In the genomic region with DNA sequence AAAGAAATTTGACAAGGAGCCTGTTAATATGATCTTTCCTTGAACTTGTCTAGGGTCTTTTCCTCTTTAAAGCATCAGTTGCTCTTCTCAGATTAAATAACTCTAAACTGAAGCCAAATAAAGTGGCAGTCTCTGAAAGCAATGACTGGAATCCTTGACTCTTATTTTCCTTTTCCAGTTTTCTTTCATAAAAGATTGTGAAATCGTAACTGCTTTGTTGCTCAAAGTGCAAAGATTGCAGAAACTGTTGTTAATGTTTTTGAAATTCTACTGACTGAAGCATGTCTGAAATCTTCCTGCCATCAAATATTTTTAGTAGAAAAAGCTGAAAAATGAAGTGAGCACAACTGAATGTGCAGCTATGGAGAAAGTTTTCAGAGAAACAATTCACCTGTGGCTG, we compare ENCODE assay signal across 15 cellular contexts. TPM values are rescaled to one million over a fixed set of nuclear protein-coding genes. Genes with fewer than 3 reads are reported as not detected.
DNase-seq lines count a peak whose midpoint lies in the region; ATAC-seq and TF ChIP-seq lines count a peak whose summit lies in the region.
"Had no signal": no experiment of that assay in that cellular context is flagged by ENCODE, and none has a peak within 500 bp of the region (broad histone marks: within the 10 kb centered on the region; RNA-seq: fewer than 3 reads in every experiment).

No MANE protein-coding gene starts in this region.

- ATAC-seq in activated CD8-positive, alpha-beta memory T cell treated with anti-CD3 and anti-CD28 coated beads, Interleukin-2, amount 10 ng/mL, durations not matched to agents 7 days and 5 days, result no peak
- ATAC-seq in T-cell (replicated peaks in 1 of 4), result no peak
- ATAC-seq: foreskin keratinocyte, GM23338 had no signal

- H3K27me3 ChIP-seq in skeletal muscle tissue (ENCODE audit: control insufficient read depth in 3 of 3, insufficient read depth in 3 of 3, low read length in 3 of 3), result no peaks in the 10 kb centered on the region
- H3K27me3 ChIP-seq: foreskin keratinocyte had no signal

- H3K36me3 ChIP-seq in skeletal muscle tissue (ENCODE audit: control insufficient read depth in 3 of 3, insufficient read depth in 3 of 3, low read length in 3 of 3), result peaks cover 4 to 15% (median 12%) of the 10 kb centered on the region in 3 donors

- H3K9me3 ChIP-seq in skeletal muscle tissue (ENCODE audit: control insufficient read depth in 3 of 3, low read length in 3 of 3), result no peaks in the 10 kb centered on the region

- CTCF ChIA-PET in activated CD8-positive, alpha-beta memory T cell treated with anti-CD3 and anti-CD28 coated beads, Interleukin-2, amount 10 ng/mL, durations not matched to agents 7 days and 5 days (lab: Charles Lee), result no interaction called here
- CTCF ChIA-PET in T-cell (lab: Charles Lee), result no interaction called here

- H3K4me1 Mint-ChIP-seq in activated CD8-positive, alpha-beta memory T cell treated with anti-CD3 and anti-CD28 coated beads, Interleukin-2, amount 10 ng/mL, durations not matched to agents 7 days and 5 days, result peaks cover 30% of the 10 kb centered on the region
- peaks cover 39 to 50% (median 46%) of the 10 kb centered on the region in 3 donors for H3K4me1 Mint-ChIP-seq in T-cell

- H3K27me3 Mint-ChIP-seq in activated CD8-positive, alpha-beta memory T cell treated with anti-CD3 and anti-CD28 coated beads, Interleukin-2, amount 10 ng/mL, durations not matched to agents 7 days and 5 days, result no peaks in the 10 kb centered on the region
- no peaks in the 10 kb centered on the region for H3K27me3 Mint-ChIP-seq in T-cell

- H3K4me3 ChIP-seq in fibroblast of villous mesenchyme (ENCODE audit: low read depth, low read length) (peak overlapping the region; percentile 7), skeletal muscle tissue (ENCODE audit: low read length in 3 of 3) (no peak overlapping the region)
- H3K4me3 ChIP-seq: GM23338 had no signal

- no peak overlapping the region for H3K27ac Mint-ChIP-seq in activated CD8-positive, alpha-beta memory T cell treated with anti-CD3 and anti-CD28 coated beads, Interleukin-2, amount 10 ng/mL, durations not matched to agents 7 days and 5 days
- peak overlapping the region in 1 of 2 donors; percentile 12 for H3K27ac Mint-ChIP-seq in T-cell
- H3K27ac Mint-ChIP-seq: GM23338 had no signal

- no peak for TF ChIP-seq CTCF in fibroblast of villous mesenchyme (IDR thresholded peaks at IDR 0.05; ENCODE audit: insufficient read depth, low read depth, low read length)

- peaks cover 4 to 25% (median 20%) of the 10 kb centered on the region in 3 donors for H3K4me1 ChIP-seq in skeletal muscle tissue (ENCODE audit: control insufficient read depth in 3 of 3, insufficient read depth in 3 of 3, low read length in 3 of 3)

- DNase-seq in activated CD8-positive, alpha-beta memory T cell treated with anti-CD3 and anti-CD28 coated beads, Interleukin-2, amount 10 ng/mL, durations not matched to agents 7 days and 5 days, result no peak
- no peak for DNase-seq in activated CD8-positive, alpha-beta memory T cell treated with anti-CD3 and anti-CD28 coated beads, Interleukin-2, amount 50 U/mL, for 4 hours
- no peak for DNase-seq in T-cell
- peak; percentile 37 for DNase-seq in fibroblast of villous mesenchyme (ENCODE audit: low read depth)
- DNase-seq in medulla oblongata (ENCODE audit: extremely low spot score), result no peak
- no peak for DNase-seq in NCI-H2081 (lab: John Stamatoyannopoulos, UW)
- DNase-seq in DMS153 (lab: John Stamatoyannopoulos, UW), result no peak
- DNase-seq: foreskin keratinocyte, GDM1, NCI-H187, occipital lobe had no signal

- H3K9me3 Mint-ChIP-seq in activated CD8-positive, alpha-beta memory T cell treated with anti-CD3 and anti-CD28 coated beads, Interleukin-2, amount 10 ng/mL, durations not matched to agents 7 days and 5 days (ENCODE audit: low read depth), result no peaks in the 10 kb centered on the region
- H3K9me3 Mint-ChIP-seq in T-cell, result no peaks in the 10 kb centered on the region
- H3K9me3 Mint-ChIP-seq: GM23338 had no signal

- H3K27ac ChIP-seq in skeletal muscle tissue (ENCODE audit: low read depth, low read length), result peak overlapping the region; percentile 9
- H3K27ac ChIP-seq: foreskin keratinocyte had no signal

- POLR2A ChIA-PET in T-cell (lab: Charles Lee), result no interaction called here

- peaks cover 30% of the 10 kb centered on the region for H3K36me3 Mint-ChIP-seq in activated CD8-positive, alpha-beta memory T cell treated with anti-CD3 and anti-CD28 coated beads, Interleukin-2, amount 10 ng/mL, durations not matched to agents 7 days and 5 days
- peaks cover 18% of the 10 kb centered on the region for H3K36me3 Mint-ChIP-seq in T-cell

- no peak overlapping the region for H3K9ac ChIP-seq in skeletal muscle tissue (ENCODE audit: low read depth in 1 of 3, low read length in 3 of 3)

- peak overlapping the region; percentile 24 for H3K4me3 Mint-ChIP-seq in activated CD8-positive, alpha-beta memory T cell treated with anti-CD3 and anti-CD28 coated beads, Interleukin-2, amount 10 ng/mL, durations not matched to agents 7 days and 5 days
- H3K4me3 Mint-ChIP-seq in T-cell, result peak overlapping the region in 2 of 3 donors; percentile 34 to 90
- H3K4me3 Mint-ChIP-seq: GM23338 had no signal

RNA-seq across cellular contexts. Expression of a gene that starts 1.9 kb away (rescaled TPM):
- total RNA-seq in activated CD8-positive, alpha-beta memory T cell treated with anti-CD3 and anti-CD28 coated beads, Interleukin-2, amount 10 ng/mL, durations not matched to agents 7 days and 5 days, result 10 to 100 TPM; 29.2 to 30.6 TPM
- 10 to 100 TPM; 16.0 to 22.3 (median 21.8) TPM for total RNA-seq in T-cell
- total RNA-seq in fibroblast of villous mesenchyme, result 17.7 and 19.9 TPM in 2 replicates
- total RNA-seq in skeletal muscle tissue, result 33.4 TPM

RNA-seq across cellular contexts. Expression of a gene that starts 2.3 kb away (rescaled TPM):
- total RNA-seq in activated CD8-positive, alpha-beta memory T cell treated with anti-CD3 and anti-CD28 coated beads, Interleukin-2, amount 10 ng/mL, durations not matched to agents 7 days and 5 days, result 10 to 100 TPM; 65.0 to 89.2 TPM
- total RNA-seq in T-cell (10 to 100 TPM; 40.1 to 50.7 (median 45.1) TPM), fibroblast of villous mesenchyme (12.5 and 13.5 TPM in 2 replicates), skeletal muscle tissue (16.2 TPM)

RNA-seq across cellular contexts. Expression of a gene that starts 49.6 kb away (rescaled TPM):
- not detected for total RNA-seq in activated CD8-positive, alpha-beta memory T cell treated with anti-CD3 and anti-CD28 coated beads, Interleukin-2, amount 10 ng/mL, durations not matched to agents 7 days and 5 days
- total RNA-seq in T-cell (not detected), fibroblast of villous mesenchyme (not detected in 2 replicates), skeletal muscle tissue (under 0.01 TPM)
- total RNA-seq: foreskin keratinocyte, GM23338, kidney epithelial cell, subcutaneous adipose tissue had no signal
